ENCODE assay signal across 9 cellular contexts in the genomic region with DNA sequence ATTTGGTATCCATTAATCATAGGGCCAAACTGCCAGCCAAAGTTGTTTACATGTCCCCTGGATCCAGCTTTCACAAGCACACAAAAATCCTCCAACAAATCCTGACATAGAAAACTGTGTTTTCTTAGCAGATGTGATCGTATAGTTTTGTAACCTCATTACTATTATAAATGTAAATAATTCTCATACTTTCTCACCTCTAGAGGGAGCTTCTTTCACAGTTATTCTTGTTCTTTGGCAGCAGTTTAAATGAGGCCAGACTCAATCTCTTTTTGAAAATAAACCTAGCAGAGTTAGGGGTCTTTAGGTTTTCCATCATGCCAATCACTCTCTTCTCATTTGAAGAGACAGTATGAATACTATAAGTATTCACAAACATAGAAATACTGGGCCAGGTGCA. TPM values are rescaled to one million over a fixed set of nuclear protein-coding genes. Genes with fewer than 3 reads are reported as not detected.
DNase-seq lines count a peak whose midpoint lies in the region; ATAC-seq, FAIRE-seq and TF ChIP-seq lines count a peak whose summit lies in the region.
"Had no signal": no experiment of that assay in that cellular context is flagged by ENCODE, and none has a peak within 500 bp of the region (broad histone marks: within the 10 kb centered on the region; RNA-seq: fewer than 3 reads in every experiment).

No MANE protein-coding gene starts in this region.

- no peak overlapping the region for H2AFZ ChIP-seq in GM23338

- intact Hi-C loops in body of pancreas (cut with DNase I), result no loop called here

- H3K27me3 Mint-ChIP-seq in neural crest cell (ENCODE audit: low read depth) (peaks cover 18% of the 10 kb centered on the region), GM23338 (ENCODE audit: insufficient read depth, low read depth, poor library complexity) (no peaks in the 10 kb centered on the region)

- TF ChIP-seq CTCF in body of pancreas (IDR thresholded peaks at IDR 0.05) (peak in 4 of 7 experiments; percentile 23 to 41 (median 34)), neural crest cell (conservative IDR thresholded peaks at IDR 0.05) (peak; percentile 65), GM23338 (conservative IDR thresholded peaks at IDR 0.05; ENCODE audit: low read depth in 2 of 2) (no peak)

- no peak overlapping the region for H3K27ac Mint-ChIP-seq in neural crest cell (ENCODE audit: unreplicated experiment)
- H3K27ac Mint-ChIP-seq in GM23338, result no peak overlapping the region

- no peaks in the 10 kb centered on the region for H4K20me1 ChIP-seq in GM23338 (replicated peaks; ENCODE audit: insufficient read depth)

- no peak overlapping the region for H3K4me2 ChIP-seq in GM23338

- no peaks in the 10 kb centered on the region for H3K9me2 ChIP-seq in GM23338 (ENCODE audit: insufficient read depth)

- H3K9me3 ChIP-seq in body of pancreas, result no peaks in the 10 kb centered on the region

- no peak for TF ChIP-seq POLR2A in body of pancreas (IDR thresholded peaks at IDR 0.05)

- H3K4me1 Mint-ChIP-seq in neural crest cell, result peaks cover 8% of the 10 kb centered on the region
- peaks cover 17% of the 10 kb centered on the region for H3K4me1 Mint-ChIP-seq in GM23338

- DNase-seq in M059J (ENCODE audit: low read depth) (peak; percentile 33), body of pancreas (no peak), neural crest cell (ENCODE audit: low read depth, low spot score) (no peak), substantia nigra (lab: John Stamatoyannopoulos, UW) (no peak), GM23338 (ENCODE audit: low spot score) (no peak)
- DNase-seq in activated effector memory CD4-positive, alpha-beta T cell treated with Interleukin-2 at 50 U/mL for 16 hours, result no peak
- DNase-seq: NCI-H526 had no signal

- H3K4me3 ChIP-seq in body of pancreas (no peak overlapping the region), GM23338 (no peak overlapping the region)

- H3K9me3 Mint-ChIP-seq in neural crest cell (no peaks in the 10 kb centered on the region), GM23338 (no peaks in the 10 kb centered on the region; the same call in 2 of the 3 replicates)

- H3K36me3 ChIP-seq in body of pancreas (replicated peaks in 1 of 2; ENCODE audit: insufficient read depth in 1 of 2, low read depth in 2 of 2) (no peaks in the 10 kb centered on the region), GM23338 (ENCODE audit: insufficient read depth) (no peaks in the 10 kb centered on the region)

- H3K27ac ChIP-seq in body of pancreas (no peak overlapping the region), substantia nigra (ENCODE audit: low read depth, low read length, poor library complexity, severe bottlenecking) (no peak overlapping the region), GM23338 (ENCODE audit: low read depth) (no peak overlapping the region)

- H3K4me1 ChIP-seq in body of pancreas (no peaks in the 10 kb centered on the region), GM23338 (ENCODE audit: insufficient read depth) (peaks cover 9% of the 10 kb centered on the region)

- H3K4me3 Mint-ChIP-seq in neural crest cell (no peak overlapping the region), GM23338 (no peak overlapping the region)

- H3K79me2 ChIP-seq in GM23338 (replicated peaks; ENCODE audit: insufficient read depth), result no peaks in the 10 kb centered on the region

- ATAC-seq in body of pancreas (no peak), GM23338 (no peak), GM19035 (IDR thresholded peaks at IDR 0.05; ENCODE audit: unreplicated experiment) (no peak)

- no peaks in the 10 kb centered on the region for H3F3A ChIP-seq in GM23338 (replicated peaks; ENCODE audit: low read depth)

- peak; percentile 67 for FAIRE-seq in G401.6 (lab: Jason Lieb, UNC)

- WGBS in body of pancreas, 2 donors, result 11 to 18% methylated on average over 1 of the region's 1 CpG

- no peaks in the 10 kb centered on the region for H3K27me3 ChIP-seq in body of pancreas
- no peaks in the 10 kb centered on the region for H3K27me3 ChIP-seq in GM23338 (ENCODE audit: insufficient read depth)

- H3K36me3 Mint-ChIP-seq in neural crest cell (ENCODE audit: low read depth), result no peaks in the 10 kb centered on the region
- no peaks in the 10 kb centered on the region for H3K36me3 Mint-ChIP-seq in GM23338 (ENCODE audit: low read depth)

TF ChIP-seq in GM23338, 12 proteins besides CTCF, POLR2A, EP300 and RAD21 (continues in another document):
- TF ChIP-seq, protein P1, sequence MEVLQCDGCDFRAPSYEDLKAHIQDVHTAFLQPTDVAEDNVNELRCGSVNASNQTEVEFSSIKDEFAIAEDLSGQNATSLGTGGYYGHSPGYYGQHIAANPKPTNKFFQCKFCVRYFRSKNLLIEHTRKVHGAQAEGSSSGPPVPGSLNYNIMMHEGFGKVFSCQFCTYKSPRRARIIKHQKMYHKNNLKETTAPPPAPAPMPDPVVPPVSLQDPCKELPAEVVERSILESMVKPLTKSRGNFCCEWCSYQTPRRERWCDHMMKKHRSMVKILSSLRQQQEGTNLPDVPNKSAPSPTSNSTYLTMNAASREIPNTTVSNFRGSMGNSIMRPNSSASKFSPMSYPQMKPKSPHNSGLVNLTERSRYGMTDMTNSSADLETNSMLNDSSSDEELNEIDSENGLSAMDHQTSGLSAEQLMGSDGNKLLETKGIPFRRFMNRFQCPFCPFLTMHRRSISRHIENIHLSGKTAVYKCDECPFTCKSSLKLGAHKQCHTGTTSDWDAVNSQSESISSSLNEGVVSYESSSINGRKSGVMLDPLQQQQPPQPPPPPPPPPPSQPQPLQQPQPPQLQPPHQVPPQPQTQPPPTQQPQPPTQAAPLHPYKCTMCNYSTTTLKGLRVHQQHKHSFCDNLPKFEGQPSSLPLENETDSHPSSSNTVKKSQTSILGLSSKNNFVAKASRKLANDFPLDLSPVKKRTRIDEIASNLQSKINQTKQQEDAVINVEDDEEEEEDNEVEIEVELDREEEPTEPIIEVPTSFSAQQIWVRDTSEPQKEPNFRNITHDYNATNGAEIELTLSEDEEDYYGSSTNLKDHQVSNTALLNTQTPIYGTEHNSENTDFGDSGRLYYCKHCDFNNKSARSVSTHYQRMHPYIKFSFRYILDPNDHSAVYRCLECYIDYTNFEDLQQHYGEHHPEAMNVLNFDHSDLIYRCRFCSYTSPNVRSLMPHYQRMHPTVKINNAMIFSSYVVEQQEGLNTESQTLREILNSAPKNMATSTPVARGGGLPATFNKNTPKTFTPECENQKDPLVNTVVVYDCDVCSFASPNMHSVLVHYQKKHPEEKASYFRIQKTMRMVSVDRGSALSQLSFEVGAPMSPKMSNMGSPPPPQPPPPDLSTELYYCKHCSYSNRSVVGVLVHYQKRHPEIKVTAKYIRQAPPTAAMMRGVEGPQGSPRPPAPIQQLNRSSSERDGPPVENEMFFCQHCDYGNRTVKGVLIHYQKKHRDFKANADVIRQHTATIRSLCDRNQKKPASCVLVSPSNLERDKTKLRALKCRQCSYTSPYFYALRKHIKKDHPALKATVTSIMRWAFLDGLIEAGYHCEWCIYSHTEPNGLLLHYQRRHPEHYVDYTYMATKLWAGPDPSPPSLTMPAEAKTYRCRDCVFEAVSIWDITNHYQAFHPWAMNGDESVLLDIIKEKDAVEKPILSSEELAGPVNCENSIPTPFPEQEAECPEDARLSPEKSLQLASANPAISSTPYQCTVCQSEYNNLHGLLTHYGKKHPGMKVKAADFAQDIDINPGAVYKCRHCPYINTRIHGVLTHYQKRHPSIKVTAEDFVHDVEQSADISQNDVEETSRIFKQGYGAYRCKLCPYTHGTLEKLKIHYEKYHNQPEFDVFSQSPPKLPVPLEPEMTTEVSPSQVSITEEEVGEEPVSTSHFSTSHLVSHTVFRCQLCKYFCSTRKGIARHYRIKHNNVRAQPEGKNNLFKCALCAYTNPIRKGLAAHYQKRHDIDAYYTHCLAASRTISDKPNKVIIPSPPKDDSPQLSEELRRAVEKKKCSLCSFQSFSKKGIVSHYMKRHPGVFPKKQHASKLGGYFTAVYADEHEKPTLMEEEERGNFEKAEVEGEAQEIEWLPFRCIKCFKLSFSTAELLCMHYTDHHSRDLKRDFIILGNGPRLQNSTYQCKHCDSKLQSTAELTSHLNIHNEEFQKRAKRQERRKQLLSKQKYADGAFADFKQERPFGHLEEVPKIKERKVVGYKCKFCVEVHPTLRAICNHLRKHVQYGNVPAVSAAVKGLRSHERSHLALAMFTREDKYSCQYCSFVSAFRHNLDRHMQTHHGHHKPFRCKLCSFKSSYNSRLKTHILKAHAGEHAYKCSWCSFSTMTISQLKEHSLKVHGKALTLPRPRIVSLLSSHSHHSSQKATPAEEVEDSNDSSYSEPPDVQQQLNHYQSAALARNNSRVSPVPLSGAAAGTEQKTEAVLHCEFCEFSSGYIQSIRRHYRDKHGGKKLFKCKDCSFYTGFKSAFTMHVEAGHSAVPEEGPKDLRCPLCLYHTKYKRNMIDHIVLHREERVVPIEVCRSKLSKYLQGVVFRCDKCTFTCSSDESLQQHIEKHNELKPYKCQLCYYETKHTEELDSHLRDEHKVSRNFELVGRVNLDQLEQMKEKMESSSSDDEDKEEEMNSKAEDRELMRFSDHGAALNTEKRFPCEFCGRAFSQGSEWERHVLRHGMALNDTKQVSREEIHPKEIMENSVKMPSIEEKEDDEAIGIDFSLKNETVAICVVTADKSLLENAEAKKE (CRISPR knock-in tag; IDR thresholded peaks at IDR 0.05), result no peak

RNA-seq across cellular contexts. Expression of a gene that starts 17.0 kb away (rescaled TPM):
- 8.4 and 10.9 TPM in 2 replicates for total RNA-seq in M059J (2014; rRNA removed; shearing (Covaris generic))
- total RNA-seq in body of pancreas (10 to 100 TPM; 14.0 to 14.5 TPM), neural crest cell (26.2 and 26.6 TPM in 2 replicates)
- 13.4 and 19.5 TPM in 2 replicates for total RNA-seq in GM23338 (2014; rRNA removed; shearing (Covaris generic))
- 8.7 and 10.5 TPM in 2 replicates for polyA plus RNA-seq in GM23338 (2016; fragmentation: Nextera tagmentation; extraction: Ambion mirVana)

RNA-seq across cellular contexts. Expression of a gene that starts 40.8 kb away (rescaled TPM):
- total RNA-seq in M059J (2014; rRNA removed; shearing (Covaris generic)), result 11.7 and 16.5 TPM in 2 replicates
- 10 to 100 TPM; 17.1 to 44.5 TPM for total RNA-seq in body of pancreas
- total RNA-seq in neural crest cell, result 34.1 and 35.2 TPM in 2 replicates
- 16.7 and 16.9 TPM in 2 replicates for total RNA-seq in GM23338 (2014; rRNA removed; shearing (Covaris generic))
- polyA plus RNA-seq in GM23338 (2016; fragmentation: Nextera tagmentation; extraction: Ambion mirVana), result 17.5 and 18.9 TPM in 2 replicates

Comparison
In these comparisons a context has a peak if more than half of its experiments do, and no peak if none do; other contexts are left out.
1. CTCF ChIP-seq: peak in body of pancreas (4 of 7) and neural crest cell (single experiment); none in GM23338 (0 of 2).